In the genomic region with DNA sequence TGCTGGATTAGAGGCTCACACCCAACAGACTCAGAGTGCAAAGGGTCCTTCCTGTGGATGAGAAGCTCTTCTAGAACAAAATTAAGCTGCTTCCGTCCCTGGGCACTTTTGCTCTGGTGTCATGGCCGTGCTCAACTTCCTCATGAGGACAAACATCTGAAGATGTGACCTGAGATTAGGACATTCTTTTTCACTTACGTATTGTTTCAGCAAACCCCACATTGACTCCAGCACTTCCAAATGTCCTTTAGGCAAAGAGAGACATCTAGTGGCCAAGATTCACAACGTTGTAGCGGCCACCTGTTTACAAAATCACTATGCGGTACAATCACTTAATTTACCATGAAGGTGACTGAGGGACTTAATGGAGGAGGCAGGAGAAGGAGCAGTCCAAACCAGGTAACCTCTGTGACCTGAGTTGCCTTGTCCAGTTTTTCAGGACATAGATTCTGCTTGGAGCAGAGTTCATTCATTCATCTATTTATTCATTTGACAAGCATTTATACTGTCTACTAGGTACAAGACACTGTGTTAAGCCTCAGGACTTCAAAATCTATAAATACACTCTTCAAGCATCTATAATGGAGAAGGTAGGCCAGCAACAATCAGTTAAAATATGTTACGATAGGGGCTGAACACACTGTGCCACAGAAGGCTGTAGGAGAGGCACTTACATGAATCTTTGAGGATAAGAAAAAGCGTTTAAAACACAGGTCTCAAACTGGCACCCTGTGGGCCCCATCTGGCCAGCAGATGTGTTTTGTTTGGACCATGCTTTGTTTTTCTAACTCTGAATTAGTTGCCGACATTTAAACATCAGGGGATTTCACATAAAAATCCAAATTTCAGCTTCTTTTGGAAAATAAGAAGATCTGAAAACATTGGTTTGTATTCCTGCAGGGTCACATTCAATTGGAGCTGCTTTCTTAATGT, we compare ENCODE assay signal across 8 cellular contexts. TPM values are rescaled to one million over a fixed set of nuclear protein-coding genes. Genes with fewer than 3 reads are reported as not detected.
DNase-seq lines count a peak whose midpoint lies in the region; ATAC-seq and TF ChIP-seq lines count a peak whose summit lies in the region.

No MANE protein-coding gene starts in this region.

- H3K27me3 Mint-ChIP-seq in activated T-helper 2 cell treated with anti-CD3 and anti-CD28 coated beads, Interferon-gamma antibody, Interleukin-2, Interleukin-4, amounts not matched to agents 10 μg/mL and 5 μg/mL and 100 μg/mL, durations not matched to agents 14 hours and 24 hours and 36 hours (ENCODE audit: low read depth), result no peaks in the 10 kb centered on the region

- H3K4me1 Mint-ChIP-seq in activated T-helper 2 cell treated with anti-CD3 and anti-CD28 coated beads, Interferon-gamma antibody, Interleukin-2, Interleukin-4, amounts not matched to agents 10 μg/mL and 5 μg/mL and 100 μg/mL, durations not matched to agents 14 hours and 24 hours and 36 hours (ENCODE audit: low read depth), result peaks cover 2% of the 10 kb centered on the region

- no peaks in the 10 kb centered on the region for H3K9me3 Mint-ChIP-seq in activated T-helper 2 cell treated with anti-CD3 and anti-CD28 coated beads, Interferon-gamma antibody, Interleukin-2, Interleukin-4, amounts not matched to agents 10 μg/mL and 5 μg/mL and 100 μg/mL, durations not matched to agents 14 hours and 24 hours and 36 hours

- WGBS in heart right ventricle, 2 donors, result 16 to 19% methylated on average over 9 of the region's 9 CpGs

- H3K4me3 Mint-ChIP-seq in activated T-helper 2 cell treated with anti-CD3 and anti-CD28 coated beads, Interferon-gamma antibody, Interleukin-2, Interleukin-4, amounts not matched to agents 10 μg/mL and 5 μg/mL and 100 μg/mL, durations not matched to agents 14 hours and 24 hours and 36 hours (ENCODE audit: low read depth), result no peak overlapping the region

- H3K36me3 ChIP-seq in heart right ventricle, result no peaks in the 10 kb centered on the region

- no peak overlapping the region for H3K4me3 ChIP-seq in heart right ventricle

- TF ChIP-seq CTCF in heart right ventricle (IDR thresholded peaks at IDR 0.05), result peak; percentile 65 to 90 (median 78)

- no peaks in the 10 kb centered on the region for H3K9me3 ChIP-seq in heart right ventricle

- peaks cover 0 to 25% (median 9%) of the 10 kb centered on the region in 9 donors for H3K4me1 ChIP-seq in heart right ventricle

- no peaks in the 10 kb centered on the region for H3K36me3 Mint-ChIP-seq in activated T-helper 2 cell treated with anti-CD3 and anti-CD28 coated beads, Interferon-gamma antibody, Interleukin-2, Interleukin-4, amounts not matched to agents 10 μg/mL and 5 μg/mL and 100 μg/mL, durations not matched to agents 14 hours and 24 hours and 36 hours (ENCODE audit: low read depth)

- H3K27ac Mint-ChIP-seq in activated T-helper 2 cell treated with anti-CD3 and anti-CD28 coated beads, Interferon-gamma antibody, Interleukin-2, Interleukin-4, amounts not matched to agents 10 μg/mL and 5 μg/mL and 100 μg/mL, durations not matched to agents 14 hours and 24 hours and 36 hours, result no peak overlapping the region

- H3K27ac ChIP-seq in heart right ventricle, result peak overlapping the region in 3 of 10 donors; percentile 36 to 54 (median 49)

- intact Hi-C loops in activated T-helper 2 cell treated with anti-CD3 and anti-CD28 coated beads, Interferon-gamma antibody, Interleukin-2, Interleukin-4, amounts not matched to agents 10 μg/mL and 5 μg/mL and 100 μg/mL, durations not matched to agents 14 hours and 24 hours and 36 hours (cut with micrococcal nuclease), result loop anchor here (1.0 to 5.0 kb wide), 2 partner anchors 198 to 625 kb away; no protein-coding TSS in a partner anchor
- intact Hi-C loops in heart right ventricle (cut with DNase I), result loop anchor here in 9 of 10 donors (1.0 to 10.0 kb wide), 8 partner anchors 40 to 633 kb away; no protein-coding TSS in a partner anchor

- no peaks in the 10 kb centered on the region for H3K27me3 ChIP-seq in heart right ventricle

- DNase-seq in DMS114 treated with DMSO at 0.1 percent for 48 hours (lab: John Stamatoyannopoulos, UW; ENCODE audit: unreplicated experiment) (peak; percentile 68), NCI-H524 treated with DMSO at 0.1 percent for 48 hours (lab: John Stamatoyannopoulos, UW) (peak; percentile 8), heart right ventricle (peak in 1 of 2 donors; percentile 56), pulmonary artery endothelial cell (ENCODE audit: low read depth, low spot score) (peak; percentile 78)
- DNase-seq in activated T-helper 2 cell treated with anti-CD3 and anti-CD28 coated beads, Interferon-gamma antibody, Interleukin-2, Interleukin-4, amounts not matched to agents 10 μg/mL and 5 μg/mL and 100 μg/mL, durations not matched to agents 14 hours and 24 hours and 36 hours (ENCODE audit: low spot score), result peak; percentile 12
- no peak for DNase-seq in activated effector memory CD4-positive, alpha-beta T cell treated with anti-CD3 and anti-CD28 coated beads, Interleukin-2, amount 50 U/mL, for 16 hours

- ATAC-seq in GM19324 (IDR thresholded peaks at IDR 0.05; ENCODE audit: low FRiP score, unreplicated experiment), result peak; percentile 73
- peak; percentile 68 for ATAC-seq in HG03469 (IDR thresholded peaks at IDR 0.05; ENCODE audit: unreplicated experiment)
- ATAC-seq in heart right ventricle, result peak; percentile 78 to 94 (median 92)

RNA-seq across cellular contexts. Expression of a gene that starts 5.6 kb away (rescaled TPM):
- not detected in 2 replicates for total RNA-seq in activated T-helper 2 cell treated with anti-CD3 and anti-CD28 coated beads, Interferon-gamma antibody, Interleukin-2, Interleukin-4, amounts not matched to agents 10 μg/mL and 5 μg/mL and 100 μg/mL, durations not matched to agents 14 hours and 24 hours and 36 hours
- total RNA-seq in heart right ventricle, result not detected
- not detected for polyA plus RNA-seq in heart right ventricle
- total RNA-seq in pulmonary artery endothelial cell, result not detected in 2 replicates
